Comparison of ENCODE assay signal across 21 cellular contexts in the genomic region with DNA sequence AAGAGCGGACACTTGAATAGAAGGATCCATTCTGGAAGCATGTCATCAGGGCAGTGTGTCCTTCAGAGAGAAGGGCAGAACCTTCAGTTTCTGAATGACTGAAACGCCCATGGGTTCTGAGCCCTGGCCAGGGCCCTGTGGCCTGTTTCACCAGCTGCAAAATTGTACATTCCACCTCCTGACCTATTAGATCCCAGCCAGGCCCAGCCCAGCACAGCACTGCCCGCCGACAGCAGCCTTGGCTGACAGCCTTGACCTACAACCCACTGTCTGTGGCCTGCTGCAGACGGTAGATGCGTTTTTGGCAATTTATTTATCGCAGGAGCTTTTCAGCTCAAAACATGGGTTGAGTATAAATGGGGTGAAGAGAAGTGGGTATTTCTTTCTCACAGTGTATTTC.
"Had no signal": no experiment of that assay in that cellular context is flagged by ENCODE, and none has a peak within 500 bp of the region (broad histone marks: within the 10 kb centered on the region; RNA-seq: fewer than 3 reads in every experiment).

No MANE protein-coding gene starts in this region.

- ATAC-seq: activated naive CD4-positive, alpha-beta T cell treated with anti-CD3 and anti-CD28 coated beads, Interleukin-2, amount 50 U/mL, for 72 hours; activated naive CD8-positive, alpha-beta T cell treated with anti-CD3 and anti-CD28 coated beads, Interleukin-2, amount 50 U/mL, for 24 hours; activated T-cell treated with anti-CD3 and anti-CD28 coated beads, Interleukin-2, amount 50 U/mL, for 4 hours; WTC11 had no signal

- FAIRE-seq: astrocyte, RCC 7860 had no signal

- DNase-seq: activated CD4-positive, alpha-beta T cell treated with anti-CD3 and anti-CD28 coated beads for 48 hours; activated CD4-positive, alpha-beta T cell treated with anti-CD3 and anti-CD28 coated beads, Interleukin-2, amount 50 U/mL, for 4 hours; activated CD4-positive, CD25-positive, alpha-beta regulatory T cell treated with anti-CD3 and anti-CD28 coated beads, Interleukin-2, amount 50 U/mL, for 72 hours; activated effector memory CD4-positive, alpha-beta T cell treated with anti-CD3 and anti-CD28 coated beads, Interleukin-2, amount 50 U/mL, for 16 hours; activated naive CD4-positive, alpha-beta T cell treated with Interleukin-2 at 50 U/mL for 16 hours; activated naive CD8-positive, alpha-beta T cell treated with anti-CD3 and anti-CD28 coated beads, Interleukin-2, amount 50 U/mL, for 24 hours; activated T-cell treated with anti-CD3 and anti-CD28 coated beads, Interleukin-2, amount 50 U/mL, for 4 hours; amniotic stem cell; KG1; NCI-H1092 treated with DMSO at 0.1 percent for 48 hours; NCI-H1436; NCI-H1694 treated with DMSO at 0.1 percent for 48 hours; NCI-H2227 treated with DMSO at 0.1 percent for 48 hours; NCI-H446 treated with DMSO at 0.1 percent for 48 hours; NCI-H524 treated with DMSO at 0.1 percent for 48 hours; NCI-H748 treated with DMSO at 0.1 percent for 48 hours; SHP77 treated with DMSO at 0.1 percent for 48 hours had no signal
